1 cellular context compared by ENCODE assay signal in genomic region chr12:50167026-50167742, GRCh38.
TF ChIP-seq lines count a peak whose summit lies in the region.

Gene CERS5 (minus strand): TSS chr12:50167369. CDS start chr12:50167297, 72 bp downstream.

TF ChIP-seq in K562, 482 proteins besides CTCF, POLR2A, EP300 and RAD21 (continued from another document):
- TF ChIP-seq, protein P1, sequence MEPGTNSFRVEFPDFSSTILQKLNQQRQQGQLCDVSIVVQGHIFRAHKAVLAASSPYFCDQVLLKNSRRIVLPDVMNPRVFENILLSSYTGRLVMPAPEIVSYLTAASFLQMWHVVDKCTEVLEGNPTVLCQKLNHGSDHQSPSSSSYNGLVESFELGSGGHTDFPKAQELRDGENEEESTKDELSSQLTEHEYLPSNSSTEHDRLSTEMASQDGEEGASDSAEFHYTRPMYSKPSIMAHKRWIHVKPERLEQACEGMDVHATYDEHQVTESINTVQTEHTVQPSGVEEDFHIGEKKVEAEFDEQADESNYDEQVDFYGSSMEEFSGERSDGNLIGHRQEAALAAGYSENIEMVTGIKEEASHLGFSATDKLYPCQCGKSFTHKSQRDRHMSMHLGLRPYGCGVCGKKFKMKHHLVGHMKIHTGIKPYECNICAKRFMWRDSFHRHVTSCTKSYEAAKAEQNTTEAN (CRISPR knock-in tag; IDR thresholded peaks at IDR 0.05): no peak
- TF ChIP-seq ZBTB12 (CRISPR knock-in tag; IDR thresholded peaks at IDR 0.05) (no peak), ZKSCAN3 (CRISPR knock-in tag; IDR thresholded peaks at IDR 0.05) (no peak), ZBTB33 (CRISPR knock-in tag; IDR thresholded peaks at IDR 0.05) (no peak), ZBTB40 (IDR thresholded peaks at IDR 0.05) (peak; percentile 61), ZBTB40 (CRISPR knock-in tag; IDR thresholded peaks at IDR 0.05) (no peak), RFX5 (IDR thresholded peaks at IDR 0.05; ENCODE audit: low read depth, low read length) (no peak), KDM1A (IDR thresholded peaks at IDR 0.05) (no peak), ZNF277 (CRISPR knock-in tag; IDR thresholded peaks at IDR 0.05; ENCODE audit: borderline replicate concordance) (no peak), SMAD4 (CRISPR knock-in tag; conservative IDR thresholded peaks at IDR 0.05) (peak; percentile 61), RREB1 (CRISPR knock-in tag; IDR thresholded peaks at IDR 0.05) (peak; percentile 60; the same call in 1 of the 2 replicates)
- TF ChIP-seq, protein P2, sequence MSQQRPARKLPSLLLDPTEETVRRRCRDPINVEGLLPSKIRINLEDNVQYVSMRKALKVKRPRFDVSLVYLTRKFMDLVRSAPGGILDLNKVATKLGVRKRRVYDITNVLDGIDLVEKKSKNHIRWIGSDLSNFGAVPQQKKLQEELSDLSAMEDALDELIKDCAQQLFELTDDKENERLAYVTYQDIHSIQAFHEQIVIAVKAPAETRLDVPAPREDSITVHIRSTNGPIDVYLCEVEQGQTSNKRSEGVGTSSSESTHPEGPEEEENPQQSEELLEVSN (IDR thresholded peaks at IDR 0.05; ENCODE audit: borderline replicate concordance in 1 of 2, extremely low read depth in 1 of 2, insufficient read depth in 1 of 2, insufficient read length in 1 of 2, low read depth in 1 of 2, low read length in 1 of 2, poor library complexity in 1 of 2, severe bottlenecking in 1 of 2): peak in 1 of 2 experiments; percentile 42
